In the genomic region with DNA sequence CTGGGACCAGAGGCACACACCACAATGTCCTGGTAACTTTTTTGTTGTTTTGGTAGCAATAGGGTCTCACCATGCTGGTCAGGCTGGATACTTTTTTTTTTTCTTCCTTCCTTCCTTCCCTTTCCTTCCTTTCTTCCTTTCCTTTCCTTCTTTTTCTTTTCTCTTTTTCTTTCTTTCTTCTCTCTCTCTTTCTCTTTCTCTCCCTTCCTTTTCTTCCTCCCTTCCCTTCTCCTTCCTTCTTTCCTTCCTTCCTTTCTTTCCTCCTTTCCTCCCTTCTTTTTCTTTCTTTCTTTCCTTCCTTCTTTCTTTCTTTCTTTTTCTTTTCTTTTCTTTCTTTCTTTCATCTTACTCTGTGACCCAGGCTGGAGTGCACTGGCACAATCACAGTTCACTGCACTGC, we compare ENCODE assay signal across 24 cellular contexts. TPM values are rescaled to one million over a fixed set of nuclear protein-coding genes. Genes with fewer than 3 reads are reported as not detected.
A peak's percentile ranks its signal among the peaks of the same experiment; 100 is the strongest.
DNase-seq lines count a peak whose midpoint lies in the region; ATAC-seq, FAIRE-seq and TF ChIP-seq lines count a peak whose summit lies in the region.
"Had no signal": no experiment of that assay in that cellular context is flagged by ENCODE, and none has a peak within 500 bp of the region (broad histone marks: within the 10 kb centered on the region; RNA-seq: fewer than 3 reads in every experiment).

No MANE protein-coding gene starts in this region.

- no peaks in the 10 kb centered on the region for H4K20me1 ChIP-seq in K562 (replicated peaks; ENCODE audit: control insufficient read depth, insufficient read depth, low read length)

- ATAC-seq in K562, result no peak
- ATAC-seq in upper lobe of right lung, result no peak
- no peak for ATAC-seq in GM21447 (IDR thresholded peaks at IDR 0.05; ENCODE audit: unreplicated experiment)

- H3K27ac ChIP-seq in K562 (ENCODE audit: extremely low read depth, low read depth, low read length) (no peak overlapping the region), upper lobe of right lung (no peak overlapping the region)
- H3K27ac ChIP-seq: 22Rv1, GM23248 had no signal

- CTCF ChIA-PET in HEK293T (lab: Yijun Ruan, JAX), result no interaction called here
- CTCF ChIA-PET in K562 (lab: Yijun Ruan, JAX; ENCODE audit: low intra/inter-chr PET ratio), result no interaction called here

- DNase-seq in T-helper 1 cell, result no peak
- DNase-seq in HEK293T (ENCODE audit: extremely low spot score), result no peak
- no peak for DNase-seq in K562 (ENCODE audit: extremely low read depth in 1 of 4, low spot score in 3 of 4)
- DNase-seq in upper lobe of right lung, result peak; percentile 17
- DNase-seq in stimulated activated CD4-positive, alpha-beta T cell treated with anti-CD3 and anti-CD28 coated beads, Interleukin-2, amount 100 ng/mL, for 24 hours, result no peak
- no peak for DNase-seq in ureter (ENCODE audit: low spot score)
- DNase-seq: C1 segment of cervical spinal cord; Calu3; CD4-positive, alpha-beta memory T cell; COR-L47; DMS53; DMS79 treated with DMSO at 0.1 percent for 48 hours; GF-D8; GM23248; H7; HCEC 1CT; HFFc6 had no signal

- no peaks in the 10 kb centered on the region for H3K9me3 Mint-ChIP-seq in T-helper 1 cell treated with Interleukin-12 subunit alpha and Interleukin-12 subunit beta and Interleukin-4 antibody, amounts not matched to agents 30 μg/mL and 1 μg/mL, for 36 hours
- H3K9me3 Mint-ChIP-seq: CD4-positive, alpha-beta memory T cell; HFFc6 had no signal

- no peak for TF ChIP-seq POLR2A in K562 (conservative IDR thresholded peaks at IDR 0.05)

- no peaks in the 10 kb centered on the region for H3K79me2 ChIP-seq in K562 (ENCODE audit: control insufficient read depth, insufficient read depth, low read length)

- no peak overlapping the region for H2AFZ ChIP-seq in K562 (ENCODE audit: low read depth, low read length)
- H2AFZ ChIP-seq: GM23248 had no signal

- TF ChIP-seq RAD21 in K562 (CRISPR knock-in tag; conservative IDR thresholded peaks at IDR 0.05 in 1 of 2, IDR thresholded peaks at IDR 0.05 in 1 of 2), result no peak

- intact Hi-C loops in K562 (cut with micrococcal nuclease), result no loop called here
- intact Hi-C loops in upper lobe of right lung (cut with DNase I), result no loop called here

- no peak overlapping the region for H3K4me2 ChIP-seq in K562 (ENCODE audit: insufficient read depth, low read length)

- H3K4me1 ChIP-seq in K562 (replicated peaks in 1 of 2; ENCODE audit: control insufficient read depth in 2 of 2, insufficient read depth in 2 of 2, low read length in 2 of 2) (no peaks in the 10 kb centered on the region), upper lobe of right lung (no peaks in the 10 kb centered on the region)

- peak overlapping the region; percentile 37 for H3K27ac Mint-ChIP-seq in T-helper 1 cell treated with Interleukin-12 subunit alpha and Interleukin-12 subunit beta and Interleukin-4 antibody, amounts not matched to agents 30 μg/mL and 1 μg/mL, for 36 hours
- H3K27ac Mint-ChIP-seq: CD4-positive, alpha-beta memory T cell; HFFc6 had no signal

- TF ChIP-seq EP300 in K562 (IDR thresholded peaks at IDR 0.05; ENCODE audit: low read length), result no peak

- H3K4me1 Mint-ChIP-seq in T-helper 1 cell treated with Interleukin-12 subunit alpha and Interleukin-12 subunit beta and Interleukin-4 antibody, amounts not matched to agents 30 μg/mL and 1 μg/mL, for 36 hours (ENCODE audit: low read depth), result no peaks in the 10 kb centered on the region
- H3K4me1 Mint-ChIP-seq: CD4-positive, alpha-beta memory T cell had no signal

- H3K4me3 Mint-ChIP-seq in T-helper 1 cell treated with Interleukin-12 subunit alpha and Interleukin-12 subunit beta and Interleukin-4 antibody, amounts not matched to agents 30 μg/mL and 1 μg/mL, for 36 hours, result no peak overlapping the region
- H3K4me3 Mint-ChIP-seq: CD4-positive, alpha-beta memory T cell; HFFc6 had no signal

- no peaks in the 10 kb centered on the region for H3K27me3 Mint-ChIP-seq in T-helper 1 cell treated with Interleukin-12 subunit alpha and Interleukin-12 subunit beta and Interleukin-4 antibody, amounts not matched to agents 30 μg/mL and 1 μg/mL, for 36 hours (ENCODE audit: low read depth)
- H3K27me3 Mint-ChIP-seq: CD4-positive, alpha-beta memory T cell had no signal

- POLR2A ChIA-PET in HEK293T (lab: Yijun Ruan, JAX) (no interaction called here), K562 (lab: Yijun Ruan, JAX) (interaction anchor here (1.3 kb wide), 1 partner anchor 13 kb away, joined by 4 read pairs; no protein-coding TSS in a partner anchor)

- FAIRE-seq in K562 (lab: Jason Lieb, UNC), result no peak
- FAIRE-seq: A204.1, GM12891, GM18507, H1 had no signal

- H3K9me3 ChIP-seq in K562 (replicated peaks; ENCODE audit: control insufficient read depth, insufficient read depth, low read depth, low read length) (no peaks in the 10 kb centered on the region), upper lobe of right lung (no peaks in the 10 kb centered on the region)

- H3K4me3 ChIP-seq in K562, result no peak overlapping the region
- H3K4me3 ChIP-seq in upper lobe of right lung, result no peak overlapping the region
- H3K4me3 ChIP-seq: GM23248 had no signal

- TF ChIP-seq CTCF in K562 (IDR thresholded peaks at IDR 0.05 in 2 of 3, conservative IDR thresholded peaks at IDR 0.05 in 1 of 3; ENCODE audit: insufficient read depth in 2 of 3, low read depth in 1 of 3, low read length in 3 of 3) (no peak), upper lobe of right lung (IDR thresholded peaks at IDR 0.05) (no peak)

- in situ Hi-C loops in K562 (cut with MboI), result no loop called here

- no peak overlapping the region for H3K9ac ChIP-seq in K562 (ENCODE audit: insufficient read depth in 1 of 2, low read depth in 2 of 2, low read length in 2 of 2)
- H3K9ac ChIP-seq: GM23248 had no signal

- no TSS peak for BruUV-seq in K562 (replicated peaks; lab: Mats Ljungman, UMichigan)

- H3K36me3 Mint-ChIP-seq in T-helper 1 cell treated with Interleukin-12 subunit alpha and Interleukin-12 subunit beta and Interleukin-4 antibody, amounts not matched to agents 30 μg/mL and 1 μg/mL, for 36 hours (ENCODE audit: low read depth), result no peaks in the 10 kb centered on the region
- H3K36me3 Mint-ChIP-seq: CD4-positive, alpha-beta memory T cell had no signal

- peaks cover 0 to 2% of the 10 kb centered on the region in 2 experiments; a peak in 1 of 5 replicates for H3K27me3 ChIP-seq in K562 (ENCODE audit: control insufficient read depth in 2 of 2, insufficient read depth in 2 of 2, low read length in 2 of 2)
- no peaks in the 10 kb centered on the region for H3K27me3 ChIP-seq in upper lobe of right lung

- no peaks in the 10 kb centered on the region for H3K36me3 ChIP-seq in K562 (ENCODE audit: control insufficient read depth, insufficient read depth, low read length)
- no peaks in the 10 kb centered on the region for H3K36me3 ChIP-seq in upper lobe of right lung

- H3K9me1 ChIP-seq in K562 (ENCODE audit: control insufficient read depth, insufficient read depth, low read length), result no peaks in the 10 kb centered on the region

TF ChIP-seq in HEK293T, 16 proteins besides CTCF, POLR2A, EP300 and RAD21:
- TF ChIP-seq ZNF384 (IDR thresholded peaks at IDR 0.05) (no peak), BHLHE40 (IDR thresholded peaks at IDR 0.05; ENCODE audit: borderline replicate concordance) (no peak), CTBP1 (IDR thresholded peaks at IDR 0.05; ENCODE audit: borderline replicate concordance) (peak; percentile 13; the same call in 1 of the 2 replicates), ELF4 (IDR thresholded peaks at IDR 0.05) (no peak), LEF1 (IDR thresholded peaks at IDR 0.05; ENCODE audit: borderline replicate concordance) (no peak), HDGF (IDR thresholded peaks at IDR 0.05; ENCODE audit: borderline replicate concordance) (no peak), NFRKB (IDR thresholded peaks at IDR 0.05) (no peak), TARDBP (IDR thresholded peaks at IDR 0.05) (no peak)

TF ChIP-seq in K562, 482 proteins besides CTCF, POLR2A, EP300 and RAD21:
- no peak for TF ChIP-seq PCBP2 (IDR thresholded peaks at IDR 0.05; ENCODE audit: low read depth, low read length, poor library complexity, severe bottlenecking)
- TF ChIP-seq, protein P1, sequence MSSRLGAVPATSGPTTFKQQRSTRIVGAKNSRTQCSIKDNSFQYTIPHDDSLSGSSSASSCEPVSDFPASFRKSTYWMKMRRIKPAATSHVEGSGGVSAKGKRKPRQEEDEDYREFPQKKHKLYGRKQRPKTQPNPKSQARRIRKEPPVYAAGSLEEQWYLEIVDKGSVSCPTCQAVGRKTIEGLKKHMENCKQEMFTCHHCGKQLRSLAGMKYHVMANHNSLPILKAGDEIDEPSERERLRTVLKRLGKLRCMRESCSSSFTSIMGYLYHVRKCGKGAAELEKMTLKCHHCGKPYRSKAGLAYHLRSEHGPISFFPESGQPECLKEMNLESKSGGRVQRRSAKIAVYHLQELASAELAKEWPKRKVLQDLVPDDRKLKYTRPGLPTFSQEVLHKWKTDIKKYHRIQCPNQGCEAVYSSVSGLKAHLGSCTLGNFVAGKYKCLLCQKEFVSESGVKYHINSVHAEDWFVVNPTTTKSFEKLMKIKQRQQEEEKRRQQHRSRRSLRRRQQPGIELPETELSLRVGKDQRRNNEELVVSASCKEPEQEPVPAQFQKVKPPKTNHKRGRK (tag; IDR thresholded peaks at IDR 0.05), result peak; percentile 88

RNA-seq across cellular contexts. Expression of a gene that starts 18.4 kb away (rescaled TPM):
- total RNA-seq in K562 (2011; cell fraction: chromatin; rRNA removed; ENCODE audit: low replicate concordance), result not detected in 2 replicates
- total RNA-seq in K562 (2011; cell fraction: nucleolus; rRNA removed), result 0.17 TPM in 1 of 2 replicates, not detected in the other
- not detected in 2 replicates for total RNA-seq in K562 (2011; cell fraction: nucleoplasm; rRNA removed)
- total RNA-seq in K562 (2014; rRNA removed), result not detected in 2 replicates
- not detected in 2 replicates for total RNA-seq in K562 (2014; rRNA removed; fragmentation: Illumina TruSeq; extraction: Trizol)
- not detected in 2 replicates for total RNA-seq in K562 (2015; rRNA removed; fragmentation: Illumina TruSeq; extraction: Trizol)
- total RNA-seq in K562 (2021), result 0.18 and 0.38 TPM in 2 replicates
- polyA plus RNA-seq in K562 (2011; rRNA removed), result 0.11 TPM in 1 of 2 replicates, not detected in the other
- polyA plus RNA-seq in K562 (2011; cell fraction: cytosol; rRNA removed), result not detected in 2 replicates
- polyA plus RNA-seq in K562 (2011; cell fraction: nucleus; rRNA removed), result not detected in 2 replicates
- polyA plus RNA-seq in K562 (2012), result 0.05 and 0.06 TPM in 2 replicates
- not detected in 2 replicates for polyA plus RNA-seq in K562 (2014; fragmentation: Illumina TruSeq; extraction: Trizol)
- polyA plus RNA-seq in K562 (2014; fragmentation: Nextera tagmentation; extraction: Ambion mirVana), result under 1 TPM in 1 of 2 experiments, not detected in 1; 0.01 TPM
- polyA plus RNA-seq in K562 (2014; rRNA removed), result 0.03 TPM in 1 of 2 replicates, not detected in the other
- polyA minus RNA-seq in K562 (2011; rRNA and poly(A)+ RNA removed), result not detected in 2 replicates
- polyA minus RNA-seq in K562 (2011; cell fraction: cytosol; rRNA and poly(A)+ RNA removed), result not detected in 2 replicates
- not detected in 2 replicates for polyA minus RNA-seq in K562 (2011; cell fraction: nucleus; rRNA and poly(A)+ RNA removed)
- 30.8 TPM for total RNA-seq in upper lobe of right lung
- total RNA-seq in ureter, result 17.3 TPM

Comparison
In these comparisons a context has a peak if more than half of its experiments do, and no peak if none do; other contexts are left out.
1. RNA of a gene that starts 18.4 kb away (total RNA-seq): 30.8 TPM in upper lobe of right lung (single experiment) and 17.3 TPM in ureter (single experiment); 0.17 to 0.38 TPM in K562; every median in the first group is over 10 times any median in the second.